ENCODE assay signal across 10 cellular contexts in genomic region chr2:190415794-190416729, GRCh38. TPM values are rescaled to one million over a fixed set of nuclear protein-coding genes. Genes with fewer than 3 reads are reported as not detected.
A peak's percentile ranks its signal among the peaks of the same experiment; 100 is the strongest.
DNase-seq lines count a peak whose midpoint lies in the region; ATAC-seq, FAIRE-seq and TF ChIP-seq lines count a peak whose summit lies in the region.
"Had no signal": no experiment of that assay in that cellular context is flagged by ENCODE, and none has a peak within 500 bp of the region (broad histone marks: within the 10 kb centered on the region; RNA-seq: fewer than 3 reads in every experiment).

No MANE protein-coding gene starts in this region.

- peak overlapping the region; percentile 56 for H3K27ac ChIP-seq in CD4-positive, alpha-beta memory T cell (ENCODE audit: low read depth, low read length)

- no peak for TF ChIP-seq CTCF in omental fat pad (IDR thresholded peaks at IDR 0.05)

- H3K27ac Mint-ChIP-seq in CD4-positive, alpha-beta memory T cell = peak overlapping the region; percentile 25 to 95 (median 81)

- FAIRE-seq in islet of Langerhans (lab: Jason Lieb, UNC) = peak; percentile 58

- no peaks in the 10 kb centered on the region for H3K9me3 ChIP-seq in CD4-positive, alpha-beta memory T cell (ENCODE audit: control insufficient read depth in 1 of 2, low read length in 2 of 2)
- H3K9me3 ChIP-seq: HAP-1 had no signal

- ATAC-seq in GM21367 (IDR thresholded peaks at IDR 0.05; ENCODE audit: unreplicated experiment) (peak; percentile 46), HG02678 (IDR thresholded peaks at IDR 0.05; ENCODE audit: unreplicated experiment) (no peak), omental fat pad (ENCODE audit: low FRiP score) (no peak)

- peak overlapping the region; percentile 21 to 75 (median 62) for H3K4me3 Mint-ChIP-seq in CD4-positive, alpha-beta memory T cell

- H3K36me3 ChIP-seq in CD4-positive, alpha-beta memory T cell (ENCODE audit: insufficient read depth, low read length) = no peaks in the 10 kb centered on the region
- H3K36me3 ChIP-seq: HAP-1 had no signal

- intact Hi-C loops in CD4-positive, alpha-beta memory T cell (cut with micrococcal nuclease) = no loop called here

- no peaks in the 10 kb centered on the region for H3K9me3 Mint-ChIP-seq in CD4-positive, alpha-beta memory T cell

- DNase-seq in CD4-positive, alpha-beta memory T cell = peak in 2 of 5 donors; percentile 16 to 18
- DNase-seq in OCI-M1 (lab: John Stamatoyannopoulos, UW) (peak; percentile 38), dedifferentiated amniotic fluid mesenchymal stem cell (ENCODE audit: extremely low spot score) (no peak), germinal center (ENCODE audit: low spot score) (no peak), omental fat pad (ENCODE audit: low spot score) (no peak)
- DNase-seq: IMR-90 had no signal

- POLR2A ChIA-PET in CD4-positive, alpha-beta memory T cell (lab: Charles Lee; ENCODE audit: partially characterized antibody) = interaction anchor here (0.6 to 4.4 kb wide), 4 partner anchors 8 to 465 kb away, joined by 3 to 21 read pairs (median 8); partner anchors contain the start of genes GLS, MFSD6 and NEMP2

- peaks cover 25 to 26% of the 10 kb centered on the region in 2 donors for H3K36me3 Mint-ChIP-seq in CD4-positive, alpha-beta memory T cell

- H3K27me3 ChIP-seq in CD4-positive, alpha-beta memory T cell (ENCODE audit: insufficient read depth, low read length) = no peaks in the 10 kb centered on the region

- CTCF ChIA-PET in CD4-positive, alpha-beta memory T cell (lab: Charles Lee; ENCODE audit: partially characterized antibody) = interaction anchor here (0.7 to 2.0 kb wide), 3 partner anchors 9 to 264 kb away, joined by 3 to 8 read pairs (median 4); partner anchors contain the start of gene HIBCH

- peaks cover 45 to 91% (median 72%) of the 10 kb centered on the region in 4 donors for H3K4me1 Mint-ChIP-seq in CD4-positive, alpha-beta memory T cell

- H3K4me3 ChIP-seq in CD4-positive, alpha-beta memory T cell (ENCODE audit: low read length in 2 of 2) = no peak overlapping the region
- H3K4me3 ChIP-seq: HAP-1 had no signal

- H3K27me3 Mint-ChIP-seq in CD4-positive, alpha-beta memory T cell = no peaks in the 10 kb centered on the region

- peaks cover 64% of the 10 kb centered on the region for H3K4me1 ChIP-seq in CD4-positive, alpha-beta memory T cell (ENCODE audit: insufficient read depth, low read length)

RNA-seq across cellular contexts. Expression of gene MFSD6, which starts 7.9 kb away (rescaled TPM):
- 10 to 100 TPM; 38.3 to 47.5 TPM for total RNA-seq in CD4-positive, alpha-beta memory T cell
- 10 to 100 TPM in 1 of 2 donors, 1 to 10 TPM in 1; 7.7 to 29.1 TPM for polyA plus RNA-seq in CD4-positive, alpha-beta memory T cell
- total RNA-seq in omental fat pad = 100 to 1,000 TPM in 1 of 4 donors, 10 to 100 TPM in 3; 43.1 to 123 (median 60.5) TPM
